In the genomic region with DNA sequence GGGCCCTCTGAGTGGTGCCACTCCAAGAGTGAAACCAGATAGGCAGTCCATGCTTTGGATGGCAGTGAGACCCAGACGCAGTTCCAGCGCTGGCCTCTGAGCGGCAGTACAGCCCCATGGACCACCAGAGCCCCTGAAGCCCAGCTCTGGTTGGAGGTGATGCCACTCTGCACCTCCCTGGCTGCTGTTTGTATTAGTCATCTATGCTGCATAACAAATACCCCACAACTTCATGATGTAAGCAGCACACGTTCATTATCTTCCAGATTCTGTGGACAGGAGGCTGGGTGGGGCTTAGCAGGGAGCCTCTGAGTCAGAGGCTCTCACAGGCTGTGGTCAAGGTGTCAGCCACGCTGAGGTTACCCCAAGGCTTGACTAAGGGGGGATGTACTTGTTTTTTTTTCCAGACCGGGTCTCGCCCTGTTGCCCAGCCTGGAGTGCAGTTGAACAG, we compare ENCODE assay signal across 1 cellular context.
TF ChIP-seq lines count a peak whose summit lies in the region.

No MANE protein-coding gene starts in this region.

TF ChIP-seq in K562, 482 proteins besides CTCF, POLR2A, EP300 and RAD21 (continues in another document):
- TF ChIP-seq ZNF282 (CRISPR knock-in tag; IDR thresholded peaks at IDR 0.05): no peak
- no peak for TF ChIP-seq HDAC3 (IDR thresholded peaks at IDR 0.05; ENCODE audit: borderline replicate concordance, partially characterized antibody)
- TF ChIP-seq, protein P1, sequence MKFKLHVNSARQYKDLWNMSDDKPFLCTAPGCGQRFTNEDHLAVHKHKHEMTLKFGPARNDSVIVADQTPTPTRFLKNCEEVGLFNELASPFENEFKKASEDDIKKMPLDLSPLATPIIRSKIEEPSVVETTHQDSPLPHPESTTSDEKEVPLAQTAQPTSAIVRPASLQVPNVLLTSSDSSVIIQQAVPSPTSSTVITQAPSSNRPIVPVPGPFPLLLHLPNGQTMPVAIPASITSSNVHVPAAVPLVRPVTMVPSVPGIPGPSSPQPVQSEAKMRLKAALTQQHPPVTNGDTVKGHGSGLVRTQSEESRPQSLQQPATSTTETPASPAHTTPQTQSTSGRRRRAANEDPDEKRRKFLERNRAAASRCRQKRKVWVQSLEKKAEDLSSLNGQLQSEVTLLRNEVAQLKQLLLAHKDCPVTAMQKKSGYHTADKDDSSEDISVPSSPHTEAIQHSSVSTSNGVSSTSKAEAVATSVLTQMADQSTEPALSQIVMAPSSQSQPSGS (CRISPR knock-in tag; IDR thresholded peaks at IDR 0.05): no peak
- peak; percentile 90; the same call in 1 of the 2 replicates for TF ChIP-seq HDAC2 (IDR thresholded peaks at IDR 0.05)
- TF ChIP-seq SAP30 (IDR thresholded peaks at IDR 0.05; ENCODE audit: borderline replicate concordance, insufficient read depth, low read depth, low read length, poor library complexity, severe bottlenecking): no peak
- TF ChIP-seq CREBBP (IDR thresholded peaks at IDR 0.05; ENCODE audit: low read depth, low read length): no peak
- peak in 1 of 2 experiments; percentile 100; a peak in 2 of 3 replicates for TF ChIP-seq CBX3 (IDR thresholded peaks at IDR 0.05; ENCODE audit: borderline replicate concordance in 1 of 2, low read length in 2 of 2)
- no peak for TF ChIP-seq ETV5 (CRISPR knock-in tag; IDR thresholded peaks at IDR 0.05; ENCODE audit: low read depth)
- TF ChIP-seq POLR2AphosphoS2 (IDR thresholded peaks at IDR 0.05; ENCODE audit: low read length): no peak
- TF ChIP-seq ZNF140 (CRISPR knock-in tag; IDR thresholded peaks at IDR 0.05): no peak
- TF ChIP-seq, protein P2, sequence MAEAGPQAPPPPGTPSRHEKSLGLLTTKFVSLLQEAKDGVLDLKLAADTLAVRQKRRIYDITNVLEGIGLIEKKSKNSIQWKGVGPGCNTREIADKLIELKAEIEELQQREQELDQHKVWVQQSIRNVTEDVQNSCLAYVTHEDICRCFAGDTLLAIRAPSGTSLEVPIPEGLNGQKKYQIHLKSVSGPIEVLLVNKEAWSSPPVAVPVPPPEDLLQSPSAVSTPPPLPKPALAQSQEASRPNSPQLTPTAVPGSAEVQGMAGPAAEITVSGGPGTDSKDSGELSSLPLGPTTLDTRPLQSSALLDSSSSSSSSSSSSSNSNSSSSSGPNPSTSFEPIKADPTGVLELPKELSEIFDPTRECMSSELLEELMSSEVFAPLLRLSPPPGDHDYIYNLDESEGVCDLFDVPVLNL (CRISPR knock-in tag; IDR thresholded peaks at IDR 0.05; ENCODE audit: low read depth): no peak
- no peak for TF ChIP-seq KDM5B (IDR thresholded peaks at IDR 0.05; ENCODE audit: insufficient replicate concordance, low read depth, low read length)
- TF ChIP-seq ZNF76 (CRISPR knock-in tag; IDR thresholded peaks at IDR 0.05; ENCODE audit: borderline replicate concordance): no peak
- TF ChIP-seq PPARD (CRISPR knock-in tag; IDR thresholded peaks at IDR 0.05): no peak
- TF ChIP-seq, protein P3, sequence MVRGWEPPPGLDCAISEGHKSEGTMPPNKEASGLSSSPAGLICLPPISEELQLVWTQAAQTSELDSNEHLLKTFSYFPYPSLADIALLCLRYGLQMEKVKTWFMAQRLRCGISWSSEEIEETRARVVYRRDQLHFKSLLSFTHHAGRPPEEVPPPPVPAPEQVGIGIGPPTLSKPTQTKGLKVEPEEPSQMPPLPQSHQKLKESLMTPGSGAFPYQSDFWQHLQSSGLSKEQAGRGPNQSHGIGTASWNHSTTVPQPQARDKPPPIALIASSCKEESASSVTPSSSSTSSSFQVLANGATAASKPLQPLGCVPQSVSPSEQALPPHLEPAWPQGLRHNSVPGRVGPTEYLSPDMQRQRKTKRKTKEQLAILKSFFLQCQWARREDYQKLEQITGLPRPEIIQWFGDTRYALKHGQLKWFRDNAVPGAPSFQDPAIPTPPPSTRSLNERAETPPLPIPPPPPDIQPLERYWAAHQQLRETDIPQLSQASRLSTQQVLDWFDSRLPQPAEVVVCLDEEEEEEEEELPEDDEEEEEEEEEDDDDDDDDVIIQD (CRISPR knock-in tag; IDR thresholded peaks at IDR 0.05): no peak
- TF ChIP-seq, protein P4, sequence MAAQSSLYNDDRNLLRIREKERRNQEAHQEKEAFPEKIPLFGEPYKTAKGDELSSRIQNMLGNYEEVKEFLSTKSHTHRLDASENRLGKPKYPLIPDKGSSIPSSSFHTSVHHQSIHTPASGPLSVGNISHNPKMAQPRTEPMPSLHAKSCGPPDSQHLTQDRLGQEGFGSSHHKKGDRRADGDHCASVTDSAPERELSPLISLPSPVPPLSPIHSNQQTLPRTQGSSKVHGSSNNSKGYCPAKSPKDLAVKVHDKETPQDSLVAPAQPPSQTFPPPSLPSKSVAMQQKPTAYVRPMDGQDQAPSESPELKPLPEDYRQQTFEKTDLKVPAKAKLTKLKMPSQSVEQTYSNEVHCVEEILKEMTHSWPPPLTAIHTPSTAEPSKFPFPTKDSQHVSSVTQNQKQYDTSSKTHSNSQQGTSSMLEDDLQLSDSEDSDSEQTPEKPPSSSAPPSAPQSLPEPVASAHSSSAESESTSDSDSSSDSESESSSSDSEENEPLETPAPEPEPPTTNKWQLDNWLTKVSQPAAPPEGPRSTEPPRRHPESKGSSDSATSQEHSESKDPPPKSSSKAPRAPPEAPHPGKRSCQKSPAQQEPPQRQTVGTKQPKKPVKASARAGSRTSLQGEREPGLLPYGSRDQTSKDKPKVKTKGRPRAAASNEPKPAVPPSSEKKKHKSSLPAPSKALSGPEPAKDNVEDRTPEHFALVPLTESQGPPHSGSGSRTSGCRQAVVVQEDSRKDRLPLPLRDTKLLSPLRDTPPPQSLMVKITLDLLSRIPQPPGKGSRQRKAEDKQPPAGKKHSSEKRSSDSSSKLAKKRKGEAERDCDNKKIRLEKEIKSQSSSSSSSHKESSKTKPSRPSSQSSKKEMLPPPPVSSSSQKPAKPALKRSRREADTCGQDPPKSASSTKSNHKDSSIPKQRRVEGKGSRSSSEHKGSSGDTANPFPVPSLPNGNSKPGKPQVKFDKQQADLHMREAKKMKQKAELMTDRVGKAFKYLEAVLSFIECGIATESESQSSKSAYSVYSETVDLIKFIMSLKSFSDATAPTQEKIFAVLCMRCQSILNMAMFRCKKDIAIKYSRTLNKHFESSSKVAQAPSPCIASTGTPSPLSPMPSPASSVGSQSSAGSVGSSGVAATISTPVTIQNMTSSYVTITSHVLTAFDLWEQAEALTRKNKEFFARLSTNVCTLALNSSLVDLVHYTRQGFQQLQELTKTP (IDR thresholded peaks at IDR 0.05; ENCODE audit: low read depth in 1 of 2, partially characterized antibody in 2 of 2): no peak
- TF ChIP-seq ZNF24 (IDR thresholded peaks at IDR 0.05): peak; percentile 46; the same call in 1 of the 2 replicates
- TF ChIP-seq, protein P5, sequence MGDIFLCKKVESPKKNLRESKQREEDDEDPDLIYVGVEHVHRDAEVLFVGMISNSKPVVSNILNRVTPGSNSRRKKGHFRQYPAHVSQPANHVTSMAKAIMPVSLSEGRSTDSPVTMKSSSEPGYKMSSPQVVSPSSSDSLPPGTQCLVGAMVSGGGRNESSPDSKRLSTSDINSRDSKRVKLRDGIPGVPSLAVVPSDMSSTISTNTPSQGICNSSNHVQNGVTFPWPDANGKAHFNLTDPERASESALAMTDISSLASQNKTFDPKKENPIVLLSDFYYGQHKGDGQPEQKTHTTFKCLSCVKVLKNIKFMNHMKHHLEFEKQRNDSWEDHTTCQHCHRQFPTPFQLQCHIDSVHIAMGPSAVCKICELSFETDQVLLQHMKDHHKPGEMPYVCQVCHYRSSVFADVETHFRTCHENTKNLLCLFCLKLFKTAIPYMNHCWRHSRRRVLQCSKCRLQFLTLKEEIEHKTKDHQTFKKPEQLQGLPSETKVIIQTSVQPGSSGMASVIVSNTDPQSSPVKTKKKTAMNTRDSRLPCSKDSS (IDR thresholded peaks at IDR 0.05; ENCODE audit: low read depth, partially characterized antibody): peak; percentile 78
- TF ChIP-seq TEAD4 (IDR thresholded peaks at IDR 0.05; ENCODE audit: low read length): peak; percentile 14; the same call in 1 of the 2 replicates
- TF ChIP-seq TEAD4 (CRISPR knock-in tag; IDR thresholded peaks at IDR 0.05; ENCODE audit: borderline replicate concordance): no peak
- TF ChIP-seq SMARCA5 (IDR thresholded peaks at IDR 0.05): peak; percentile 91
- peak; percentile 57 to 87 for TF ChIP-seq TRIM24 (IDR thresholded peaks at IDR 0.05)
- TF ChIP-seq MED1 (CRISPR knock-in tag; IDR thresholded peaks at IDR 0.05; ENCODE audit: borderline replicate concordance): no peak
- TF ChIP-seq ATF7 (IDR thresholded peaks at IDR 0.05): peak; percentile 56; the same call in 1 of the 2 replicates
- peak; percentile 68; the same call in 1 of the 2 replicates for TF ChIP-seq ZKSCAN1 (IDR thresholded peaks at IDR 0.05; ENCODE audit: low read depth, low read length)
- TF ChIP-seq, protein P6, sequence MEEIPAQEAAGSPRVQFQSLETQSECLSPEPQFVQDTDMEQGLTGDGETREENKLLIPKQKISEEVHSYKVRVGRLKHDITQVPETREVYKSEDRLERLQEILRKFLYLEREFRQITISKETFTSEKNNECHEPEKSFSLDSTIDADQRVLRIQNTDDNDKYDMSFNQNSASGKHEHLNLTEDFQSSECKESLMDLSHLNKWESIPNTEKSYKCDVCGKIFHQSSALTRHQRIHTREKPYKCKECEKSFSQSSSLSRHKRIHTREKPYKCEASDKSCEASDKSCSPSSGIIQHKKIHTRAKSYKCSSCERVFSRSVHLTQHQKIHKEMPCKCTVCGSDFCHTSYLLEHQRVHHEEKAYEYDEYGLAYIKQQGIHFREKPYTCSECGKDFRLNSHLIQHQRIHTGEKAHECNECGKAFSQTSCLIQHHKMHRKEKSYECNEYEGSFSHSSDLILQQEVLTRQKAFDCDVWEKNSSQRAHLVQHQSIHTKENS (CRISPR knock-in tag; IDR thresholded peaks at IDR 0.05): no peak
- no peak for TF ChIP-seq ZNF436 (CRISPR knock-in tag; IDR thresholded peaks at IDR 0.05)
- no peak for TF ChIP-seq ZNF699 (CRISPR knock-in tag; IDR thresholded peaks at IDR 0.05; ENCODE audit: insufficient replicate concordance)
- peak; percentile 75 for TF ChIP-seq CBX5 (IDR thresholded peaks at IDR 0.05; ENCODE audit: borderline replicate concordance, low read depth)
- TF ChIP-seq, protein P7, sequence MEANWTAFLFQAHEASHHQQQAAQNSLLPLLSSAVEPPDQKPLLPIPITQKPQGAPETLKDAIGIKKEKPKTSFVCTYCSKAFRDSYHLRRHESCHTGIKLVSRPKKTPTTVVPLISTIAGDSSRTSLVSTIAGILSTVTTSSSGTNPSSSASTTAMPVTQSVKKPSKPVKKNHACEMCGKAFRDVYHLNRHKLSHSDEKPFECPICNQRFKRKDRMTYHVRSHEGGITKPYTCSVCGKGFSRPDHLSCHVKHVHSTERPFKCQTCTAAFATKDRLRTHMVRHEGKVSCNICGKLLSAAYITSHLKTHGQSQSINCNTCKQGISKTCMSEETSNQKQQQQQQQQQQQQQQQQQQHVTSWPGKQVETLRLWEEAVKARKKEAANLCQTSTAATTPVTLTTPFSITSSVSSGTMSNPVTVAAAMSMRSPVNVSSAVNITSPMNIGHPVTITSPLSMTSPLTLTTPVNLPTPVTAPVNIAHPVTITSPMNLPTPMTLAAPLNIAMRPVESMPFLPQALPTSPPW (CRISPR knock-in tag; IDR thresholded peaks at IDR 0.05): peak; percentile 44; the same call in 1 of the 2 replicates
- TF ChIP-seq, protein P8, sequence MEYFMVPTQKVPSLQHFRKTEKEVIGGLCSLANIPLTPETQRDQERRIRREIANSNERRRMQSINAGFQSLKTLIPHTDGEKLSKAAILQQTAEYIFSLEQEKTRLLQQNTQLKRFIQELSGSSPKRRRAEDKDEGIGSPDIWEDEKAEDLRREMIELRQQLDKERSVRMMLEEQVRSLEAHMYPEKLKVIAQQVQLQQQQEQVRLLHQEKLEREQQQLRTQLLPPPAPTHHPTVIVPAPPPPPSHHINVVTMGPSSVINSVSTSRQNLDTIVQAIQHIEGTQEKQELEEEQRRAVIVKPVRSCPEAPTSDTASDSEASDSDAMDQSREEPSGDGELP (CRISPR knock-in tag; IDR thresholded peaks at IDR 0.05; ENCODE audit: borderline replicate concordance): peak; percentile 64
- TF ChIP-seq MAZ (CRISPR knock-in tag; conservative IDR thresholded peaks at IDR 0.05 in 1 of 2, IDR thresholded peaks at IDR 0.05 in 1 of 2): peak in 1 of 2 experiments; percentile 38; a peak in 1 of 4 replicates
- peak; percentile 43; the same call in 1 of the 2 replicates for TF ChIP-seq ZEB2 (IDR thresholded peaks at IDR 0.05)
- no peak for TF ChIP-seq TAL1 (IDR thresholded peaks at IDR 0.05)
- no peak for TF ChIP-seq TCF3 (CRISPR knock-in tag; IDR thresholded peaks at IDR 0.05)
- TF ChIP-seq SIN3B (IDR thresholded peaks at IDR 0.05; ENCODE audit: low read depth): no peak
- 0 out of 4 replicates have a peak, but pooled peaks of 1 of the 2 experiments have one; percentile 30 for TF ChIP-seq KDM4B (IDR thresholded peaks at IDR 0.05; ENCODE audit: borderline replicate concordance in 2 of 2, low read depth in 1 of 2)
- TF ChIP-seq JUN (IDR thresholded peaks at IDR 0.05; ENCODE audit: borderline replicate concordance, low read depth, low read length): no peak; the same call in 1 of the 2 replicates
- peak; percentile 62; the same call in 1 of the 2 replicates for TF ChIP-seq JUN (CRISPR knock-in tag; IDR thresholded peaks at IDR 0.05; ENCODE audit: borderline replicate concordance)
- TF ChIP-seq, protein P9, sequence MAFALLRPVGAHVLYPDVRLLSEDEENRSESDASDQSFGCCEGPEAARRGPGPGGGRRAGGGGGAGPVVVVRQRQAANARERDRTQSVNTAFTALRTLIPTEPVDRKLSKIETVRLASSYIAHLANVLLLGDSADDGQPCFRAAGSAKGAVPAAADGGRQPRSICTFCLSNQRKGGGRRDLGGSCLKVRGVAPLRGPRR (CRISPR knock-in tag; IDR thresholded peaks at IDR 0.05): no peak
- TF ChIP-seq ZBTB7A (IDR thresholded peaks at IDR 0.05; ENCODE audit: borderline replicate concordance, control insufficient read depth, low read depth, low read length): peak; percentile 62; the same call in 1 of the 2 replicates
- TF ChIP-seq NUFIP1 (IDR thresholded peaks at IDR 0.05; ENCODE audit: partially characterized antibody): no peak
- no peak for TF ChIP-seq HCFC1 (IDR thresholded peaks at IDR 0.05; ENCODE audit: low read depth, low read length)
- TF ChIP-seq FOXK1 (CRISPR knock-in tag; IDR thresholded peaks at IDR 0.05; ENCODE audit: borderline replicate concordance): no peak
- TF ChIP-seq, protein P10, sequence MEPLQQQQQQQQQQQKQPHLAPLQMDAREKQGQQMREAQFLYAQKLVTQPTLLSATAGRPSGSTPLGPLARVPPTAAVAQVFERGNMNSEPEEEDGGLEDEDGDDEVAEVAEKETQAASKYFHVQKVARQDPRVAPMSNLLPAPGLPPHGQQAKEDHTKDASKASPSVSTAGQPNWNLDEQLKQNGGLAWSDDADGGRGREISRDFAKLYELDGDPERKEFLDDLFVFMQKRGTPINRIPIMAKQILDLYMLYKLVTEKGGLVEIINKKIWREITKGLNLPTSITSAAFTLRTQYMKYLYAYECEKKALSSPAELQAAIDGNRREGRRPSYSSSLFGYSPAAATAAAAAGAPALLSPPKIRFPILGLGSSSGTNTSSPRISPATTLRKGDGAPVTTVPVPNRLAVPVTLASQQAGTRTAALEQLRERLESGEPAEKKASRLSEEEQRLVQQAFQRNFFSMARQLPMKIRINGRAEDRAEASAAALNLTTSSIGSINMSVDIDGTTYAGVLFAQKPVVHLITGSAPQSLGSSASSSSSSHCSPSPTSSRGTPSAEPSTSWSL (CRISPR knock-in tag; IDR thresholded peaks at IDR 0.05; ENCODE audit: borderline replicate concordance): no peak
- peak; percentile 37; the same call in 1 of the 2 replicates for TF ChIP-seq LCOR (CRISPR knock-in tag; IDR thresholded peaks at IDR 0.05)
- TF ChIP-seq SP1 (CRISPR knock-in tag; IDR thresholded peaks at IDR 0.05): peak; percentile 63; the same call in 1 of the 2 replicates
